Comparison of ENCODE assay signal across 26 cellular contexts in the genomic region with DNA sequence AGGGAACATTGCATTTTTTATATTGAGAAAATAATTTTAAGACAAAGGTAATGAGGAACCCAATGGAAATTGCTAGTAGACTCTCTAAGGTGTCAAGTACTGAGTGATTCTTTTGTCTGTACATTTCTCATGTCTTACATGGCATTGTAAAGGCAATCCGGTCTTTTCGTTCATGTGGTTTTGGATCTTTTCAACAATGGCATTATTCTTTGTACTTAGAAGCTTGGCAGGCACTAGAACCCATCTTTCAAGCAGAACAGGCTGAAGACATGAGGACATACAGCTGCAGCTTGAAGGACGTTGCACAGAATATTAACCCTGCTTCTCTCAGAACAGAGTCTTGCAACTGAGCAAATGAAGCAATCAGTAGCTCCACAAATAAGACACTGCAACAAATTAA.
"Had no signal": no experiment of that assay in that cellular context is flagged by ENCODE, and none has a peak within 500 bp of the region (broad histone marks: within the 10 kb centered on the region; RNA-seq: fewer than 3 reads in every experiment).

No MANE protein-coding gene starts in this region.

- H3K4me1 ChIP-seq: Peyer's patch, SJCRH30 had no signal

- H3K27me3 ChIP-seq: MG63, Peyer's patch, SJCRH30 had no signal

- H3K9me3 ChIP-seq: MG63, Peyer's patch, SJCRH30 had no signal

- H3K27ac ChIP-seq: PC-9, Peyer's patch, SJCRH30 had no signal

- H3K36me3 ChIP-seq: MG63, Peyer's patch, SJCRH30 had no signal

- DNase-seq: IMR-90; Karpas-422; KG1; MG63; NCI-H1092; NCI-H1105 treated with DMSO at 0.1 percent for 48 hours; NCI-H1417 treated with DMSO at 0.1 percent for 48 hours; NCI-H146; NCI-H1694 treated with DMSO at 0.1 percent for 48 hours; NCI-H2029; NCI-H2081 treated with DMSO at 0.1 percent for 48 hours; NCI-H2171; NCI-H226; NCI-H446; NCI-H510A; NCI-H524 treated with DMSO at 0.1 percent for 48 hours; NCI-H69; NCI-H774; NK-92 treated with Interleukin-12 subunit alpha and Interleukin-12 subunit beta, amount 100 ng/mL, for 24 hours; PC-9; Peyer's patch; SHP77 treated with DMSO at 0.1 percent for 48 hours; SJCRH30 had no signal

- H3K4me3 ChIP-seq: MG63, PC-9, Peyer's patch, SJCRH30 had no signal

- ATAC-seq: HepG2, Right ventricle myocardium inferior, SK-N-SH treated with all-trans-retinoic acid at 6 μM for 48 hours had no signal
